Comparison of ENCODE assay signal across 9 cellular contexts in the genomic region with DNA sequence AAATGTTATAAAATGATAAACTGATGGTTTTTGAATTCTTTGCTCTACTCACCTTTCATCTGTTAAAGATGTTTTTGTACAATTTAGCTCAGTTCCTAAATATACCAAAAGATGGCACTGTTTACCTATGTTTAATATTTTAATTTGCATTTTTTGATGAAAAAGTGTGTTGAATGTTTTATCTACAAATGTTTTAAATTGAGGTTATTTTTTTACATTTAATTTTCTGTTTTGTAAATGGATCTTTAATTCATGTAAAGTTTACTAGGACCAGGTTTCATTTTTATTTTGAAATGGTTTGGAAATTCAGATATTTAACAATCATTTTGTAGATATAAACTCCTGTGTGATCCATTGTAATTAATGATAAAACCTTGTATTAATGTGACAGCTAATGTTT. TPM values are rescaled to one million over a fixed set of nuclear protein-coding genes. Genes with fewer than 3 reads are reported as not detected.
A peak's percentile ranks its signal among the peaks of the same experiment; 100 is the strongest.
DNase-seq lines count a peak whose midpoint lies in the region; ATAC-seq, FAIRE-seq and TF ChIP-seq lines count a peak whose summit lies in the region.
"Had no signal": no experiment of that assay in that cellular context is flagged by ENCODE, and none has a peak within 500 bp of the region (broad histone marks: within the 10 kb centered on the region; RNA-seq: fewer than 3 reads in every experiment).

No MANE protein-coding gene starts in this region.

- CTCF ChIA-PET in activated CD4-positive, alpha-beta memory T cell treated with anti-CD3 and anti-CD28 coated beads for 36 hours (lab: Charles Lee), result interaction anchor here (0.7 to 6.7 kb wide), 11 partner anchors 10 to 1027 kb away, joined by 3 to 107 read pairs (median 4); partner anchors contain the start of gene SOX4

- no peak overlapping the region for H3K4me3 Mint-ChIP-seq in activated CD4-positive, alpha-beta memory T cell treated with anti-CD3 and anti-CD28 coated beads for 36 hours
- H3K4me3 Mint-ChIP-seq: central memory CD8-positive, alpha-beta T cell had no signal

- H3K36me3 ChIP-seq in cardiac muscle cell, result no peaks in the 10 kb centered on the region
- H3K36me3 ChIP-seq in psoas muscle (ENCODE audit: insufficient read depth in 1 of 2, low read depth in 1 of 2), result no peaks in the 10 kb centered on the region

- peak; percentile 7 to 52 for DNase-seq in cardiac muscle cell (ENCODE audit: low read depth in 1 of 2, low spot score in 1 of 2)
- DNase-seq in cardiac septum (ENCODE audit: low spot score), result no peak
- DNase-seq in NCI-H2227 (lab: John Stamatoyannopoulos, UW; ENCODE audit: unreplicated experiment), result peak; percentile 64
- DNase-seq in psoas muscle, result no peak
- no peak for DNase-seq in amygdala (lab: John Stamatoyannopoulos, UW)
- DNase-seq in activated CD4-positive, alpha-beta memory T cell treated with anti-CD3 and anti-CD28 coated beads for 36 hours, result no peak
- DNase-seq in activated CD4-positive, CD25-positive, alpha-beta regulatory T cell treated with anti-CD3 and anti-CD28 coated beads, Interleukin-2, amount 50 U/mL, for 72 hours, result no peak

- H3K27ac Mint-ChIP-seq in activated CD4-positive, alpha-beta memory T cell treated with anti-CD3 and anti-CD28 coated beads for 36 hours, result no peak overlapping the region

- peaks cover 4% of the 10 kb centered on the region for H3K36me3 Mint-ChIP-seq in activated CD4-positive, alpha-beta memory T cell treated with anti-CD3 and anti-CD28 coated beads for 36 hours

- POLR2A ChIA-PET in activated CD4-positive, alpha-beta memory T cell treated with anti-CD3 and anti-CD28 coated beads for 36 hours (lab: Charles Lee), result no interaction called here

- H3K9me3 ChIP-seq in cardiac muscle cell (ENCODE audit: low read depth), result no peaks in the 10 kb centered on the region
- no peaks in the 10 kb centered on the region for H3K9me3 ChIP-seq in psoas muscle

- TF ChIP-seq CTCF in cardiac muscle cell (IDR thresholded peaks at IDR 0.05; ENCODE audit: low read depth, low read length) (peak; percentile 44), psoas muscle (IDR thresholded peaks at IDR 0.05) (peak; percentile 74)

- H3K4me3 ChIP-seq in cardiac muscle cell (no peak overlapping the region), psoas muscle (no peak overlapping the region)

- peaks cover 9% of the 10 kb centered on the region for H3K4me1 Mint-ChIP-seq in activated CD4-positive, alpha-beta memory T cell treated with anti-CD3 and anti-CD28 coated beads for 36 hours (ENCODE audit: low read depth)

- intact Hi-C loops in cardiac septum (cut with DNase I), result no loop called here
- intact Hi-C loops in psoas muscle (cut with DNase I), result loop anchor here in 1 of 2 donors (2.0 kb wide), 1 partner anchor 1025 kb away; no protein-coding TSS in a partner anchor
- intact Hi-C loops in activated CD4-positive, alpha-beta memory T cell treated with anti-CD3 and anti-CD28 coated beads for 36 hours (cut with micrococcal nuclease), result loop anchor here (1.0 to 10.0 kb wide), 2 partner anchors 1025 to 1371 kb away; no protein-coding TSS in a partner anchor

- H3K27me3 Mint-ChIP-seq in activated CD4-positive, alpha-beta memory T cell treated with anti-CD3 and anti-CD28 coated beads for 36 hours, result no peaks in the 10 kb centered on the region
- H3K27me3 Mint-ChIP-seq: central memory CD8-positive, alpha-beta T cell had no signal

- FAIRE-seq in endometrium (lab: Jason Lieb, UNC), result peak; percentile 99

- no peaks in the 10 kb centered on the region for H3K4me1 ChIP-seq in cardiac muscle cell (ENCODE audit: low read depth)
- peaks cover 11% of the 10 kb centered on the region for H3K4me1 ChIP-seq in psoas muscle

- no peaks in the 10 kb centered on the region for H3K9me3 Mint-ChIP-seq in activated CD4-positive, alpha-beta memory T cell treated with anti-CD3 and anti-CD28 coated beads for 36 hours
- H3K9me3 Mint-ChIP-seq: central memory CD8-positive, alpha-beta T cell had no signal

- ATAC-seq in psoas muscle, result no peak

- no peak overlapping the region for H3K27ac ChIP-seq in cardiac muscle cell
- H3K27ac ChIP-seq in psoas muscle, result no peak overlapping the region

- H3K27me3 ChIP-seq in cardiac muscle cell, result no peaks in the 10 kb centered on the region
- H3K27me3 ChIP-seq in psoas muscle (ENCODE audit: insufficient read depth in 3 of 3, low read length in 2 of 3), result no peaks in the 10 kb centered on the region

RNA-seq across cellular contexts. Expression of gene CDKAL1, which starts 30.0 kb away (rescaled TPM):
- 13.7 TPM in 2 replicates for total RNA-seq in cardiac muscle cell
- polyA plus RNA-seq in cardiac muscle cell, result 12.2 and 19.3 TPM in 2 replicates
- total RNA-seq in cardiac septum, result 8.4 TPM
- total RNA-seq in psoas muscle, result 10 to 100 TPM; 12.9 to 16.1 (median 15.0) TPM
- 1 to 10 TPM; 4.5 to 9.0 (median 4.6) TPM for polyA plus RNA-seq in psoas muscle
- total RNA-seq in activated CD4-positive, alpha-beta memory T cell treated with anti-CD3 and anti-CD28 coated beads for 36 hours, result 10 to 100 TPM; 23.1 to 23.2 TPM

Comparison
In these comparisons a context has a peak if more than half of its experiments do, and no peak if none do; other contexts are left out.
1. DNase-seq: peak in cardiac muscle cell (2 of 2) and NCI-H2227 (single experiment); none in cardiac septum (single experiment), psoas muscle (0 of 2), amygdala (0 of 56), activated CD4-positive, alpha-beta memory T cell treated with anti-CD3 and anti-CD28 coated beads for 36 hours (single experiment) and activated CD4-positive, CD25-positive, alpha-beta regulatory T cell treated with anti-CD3 and anti-CD28 coated beads, Interleukin-2, amount 50 U/mL, for 72 hours (single experiment).